Comparison of ENCODE assay signal across 8 cellular contexts in the genomic region with DNA sequence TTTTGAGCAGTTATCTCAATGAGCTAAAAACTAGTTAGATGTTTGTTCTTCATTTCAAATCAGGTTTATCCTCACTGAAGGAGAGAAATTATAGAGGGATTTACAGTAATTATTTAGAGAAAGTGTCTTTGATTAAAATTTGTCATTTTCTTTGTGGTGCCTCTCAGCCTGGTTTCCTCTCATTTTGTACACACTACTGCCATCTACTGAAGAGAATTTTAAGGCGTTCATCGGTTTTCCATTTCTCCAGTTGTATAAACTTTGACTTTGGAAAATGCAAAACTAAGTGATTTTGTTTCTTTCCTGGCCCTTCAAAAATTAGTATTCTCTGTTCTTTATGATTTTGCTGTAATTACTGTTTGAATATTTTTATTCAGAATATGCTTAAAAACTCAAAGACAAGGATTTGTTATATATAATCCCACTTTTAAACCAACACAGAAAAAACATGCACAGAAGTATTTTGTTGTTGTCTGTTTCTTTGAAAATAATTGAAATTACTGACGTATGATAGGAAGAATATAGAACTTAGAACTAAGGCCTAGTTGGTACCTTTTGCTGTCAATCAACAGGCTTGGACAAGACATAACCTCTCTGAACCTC. TPM values are rescaled to one million over a fixed set of nuclear protein-coding genes. Genes with fewer than 3 reads are reported as not detected.
DNase-seq lines count a peak whose midpoint lies in the region; ATAC-seq, FAIRE-seq and TF ChIP-seq lines count a peak whose summit lies in the region.

No MANE protein-coding gene starts in this region.

- H3K36me3 Mint-ChIP-seq in astrocyte (ENCODE audit: low read depth, unreplicated experiment): no peaks in the 10 kb centered on the region
- H3K36me3 Mint-ChIP-seq in naive thymus-derived CD8-positive, alpha-beta T cell: no peaks in the 10 kb centered on the region

- H2AFZ ChIP-seq in astrocyte (ENCODE audit: low read depth, low read length): no peak overlapping the region

- no peak overlapping the region for H3K27ac Mint-ChIP-seq in astrocyte (ENCODE audit: unreplicated experiment)
- H3K27ac Mint-ChIP-seq in naive thymus-derived CD8-positive, alpha-beta T cell: no peak overlapping the region

- H3K27me3 ChIP-seq in astrocyte (ENCODE audit: insufficient read depth, low read length): no peaks in the 10 kb centered on the region

- peak; percentile 65 for TF ChIP-seq CTCF in astrocyte (IDR thresholded peaks at IDR 0.05; ENCODE audit: insufficient read depth, low read depth, low read length)

- no peaks in the 10 kb centered on the region for H4K20me1 ChIP-seq in astrocyte (ENCODE audit: insufficient read depth, low read length)

- H3K9me3 ChIP-seq in astrocyte (ENCODE audit: insufficient read depth, low read depth, low read length): no peaks in the 10 kb centered on the region

- no peak overlapping the region for H3K27ac ChIP-seq in astrocyte (ENCODE audit: low read depth, low read length)

- H3K4me3 ChIP-seq in astrocyte (ENCODE audit: insufficient read depth, low read depth, low read length): no peak overlapping the region

- peak; percentile 39 for FAIRE-seq in astrocyte (lab: Jason Lieb, UNC)

- no peak overlapping the region for H3K9ac ChIP-seq in astrocyte (ENCODE audit: low read length)

- H3K4me1 ChIP-seq in astrocyte (ENCODE audit: insufficient read depth, low read length): no peaks in the 10 kb centered on the region

- no peaks in the 10 kb centered on the region for H3K9me3 Mint-ChIP-seq in astrocyte (ENCODE audit: unreplicated experiment)
- no peaks in the 10 kb centered on the region for H3K9me3 Mint-ChIP-seq in naive thymus-derived CD8-positive, alpha-beta T cell

- no peaks in the 10 kb centered on the region for H3K36me3 ChIP-seq in astrocyte (ENCODE audit: insufficient read depth, low read length)

- H3K27me3 Mint-ChIP-seq in astrocyte (ENCODE audit: low read depth, unreplicated experiment): no peaks in the 10 kb centered on the region
- H3K27me3 Mint-ChIP-seq in naive thymus-derived CD8-positive, alpha-beta T cell: peaks cover 2 to 11% (median 5%) of the 10 kb centered on the region in 5 donors

- H3K4me1 Mint-ChIP-seq in astrocyte (ENCODE audit: low read depth, unreplicated experiment): no peaks in the 10 kb centered on the region
- H3K4me1 Mint-ChIP-seq in naive thymus-derived CD8-positive, alpha-beta T cell: no peaks in the 10 kb centered on the region

- DNase-seq in Daoy (ENCODE audit: low read depth): peak; percentile 4
- peak; percentile 17 for DNase-seq in M059J (ENCODE audit: low read depth)
- DNase-seq in astrocyte (ENCODE audit: low read depth): peak; percentile 23
- no peak for DNase-seq in left lobe of liver (ENCODE audit: low spot score)
- DNase-seq in naive thymus-derived CD8-positive, alpha-beta T cell: no peak
- no peak for DNase-seq in mucosa of gallbladder (ENCODE audit: low spot score)

- no peak overlapping the region for H3K4me3 Mint-ChIP-seq in astrocyte (ENCODE audit: unreplicated experiment)
- no peak overlapping the region for H3K4me3 Mint-ChIP-seq in naive thymus-derived CD8-positive, alpha-beta T cell

- ATAC-seq in left lobe of liver (peak; percentile 69), GM21786 (IDR thresholded peaks at IDR 0.05; ENCODE audit: unreplicated experiment) (no peak), GM18517 (IDR thresholded peaks at IDR 0.05; ENCODE audit: unreplicated experiment) (no peak)
- no peak for ATAC-seq in naive thymus-derived CD8-positive, alpha-beta T cell

- H3K4me2 ChIP-seq in astrocyte (ENCODE audit: low read length): no peak overlapping the region

- no peaks in the 10 kb centered on the region for H3K79me2 ChIP-seq in astrocyte (ENCODE audit: insufficient read depth, low read length)

- POLR2A ChIA-PET in naive thymus-derived CD8-positive, alpha-beta T cell (lab: Charles Lee): no interaction called here

RNA-seq across cellular contexts. Expression of a gene that starts 34.4 kb away (rescaled TPM):
- 31.7 and 150 TPM in 2 replicates for total RNA-seq in Daoy (2014; rRNA removed; shearing (Covaris generic))
- total RNA-seq in M059J (2014; rRNA removed; shearing (Covaris generic)): 38.2 and 47.6 TPM in 2 replicates
- 43.0 and 68.7 TPM in 2 replicates for total RNA-seq in astrocyte
- total RNA-seq in left lobe of liver: 1.2 TPM
- not detected for total RNA-seq in naive thymus-derived CD8-positive, alpha-beta T cell
- not detected for polyA plus RNA-seq in naive thymus-derived CD8-positive, alpha-beta T cell
- total RNA-seq in mucosa of gallbladder: 41.9 TPM

Comparison
In these comparisons a context has a peak if more than half of its experiments do, and no peak if none do; other contexts are left out.
1. DNase-seq: peak in Daoy (single experiment), M059J (single experiment) and astrocyte (single experiment); none in left lobe of liver (single experiment), naive thymus-derived CD8-positive, alpha-beta T cell (0 of 10) and mucosa of gallbladder (single experiment).
2. RNA of a gene that starts 34.4 kb away (total RNA-seq): 43.0 to 68.7 TPM in astrocyte, 41.9 TPM in mucosa of gallbladder (single experiment), 38.2 to 47.6 TPM in M059J and 31.7 to 150 TPM in Daoy; 1.2 TPM in left lobe of liver (single experiment) and not detected in naive thymus-derived CD8-positive, alpha-beta T cell; every median in the first group is over 10 times any median in the second.